18 cellular contexts compared by ENCODE assay signal in genomic region chr1:239854956-239855355, GRCh38.
DNase-seq lines count a peak whose midpoint lies in the region; ATAC-seq, FAIRE-seq and TF ChIP-seq lines count a peak whose summit lies in the region.
"Had no signal": no experiment of that assay in that cellular context is flagged by ENCODE, and none has a peak within 500 bp of the region (broad histone marks: within the 10 kb centered on the region; RNA-seq: fewer than 3 reads in every experiment).

No MANE protein-coding gene starts in this region.

- intact Hi-C loops in HepG2 (cut with micrococcal nuclease; ENCODE audit: unreplicated experiment) = no loop called here
- intact Hi-C loops in right lobe of liver (cut with DNase I) = no loop called here
- intact Hi-C loops in IMR-90 (cut with micrococcal nuclease) = no loop called here

- H4K91ac ChIP-seq in IMR-90 (ENCODE audit: insufficient read depth, low read depth, low read length) = no peak overlapping the region

- no peak overlapping the region for H2AK5ac ChIP-seq in IMR-90 (ENCODE audit: low read depth, low read length)

- H3K27me3 ChIP-seq in HepG2 (ENCODE audit: control insufficient read depth in 1 of 2, insufficient read depth in 2 of 2, low read length in 2 of 2) = no peaks in the 10 kb centered on the region
- no peaks in the 10 kb centered on the region for H3K27me3 ChIP-seq in right lobe of liver
- no peaks in the 10 kb centered on the region for H3K27me3 ChIP-seq in IMR-90 (ENCODE audit: control insufficient read depth, insufficient read depth, low read length)
- H3K27me3 ChIP-seq in SJCRH30 = no peaks in the 10 kb centered on the region

- no peak overlapping the region for H2BK20ac ChIP-seq in IMR-90 (ENCODE audit: low read depth, low read length)

- H2BK15ac ChIP-seq in IMR-90 (ENCODE audit: low read depth, low read length) = no peak overlapping the region

- H3K36me3 ChIP-seq in HepG2 (replicated peaks in 1 of 2; ENCODE audit: control insufficient read depth in 1 of 2, insufficient read depth in 2 of 2, low read length in 2 of 2) = no peaks in the 10 kb centered on the region
- no peaks in the 10 kb centered on the region for H3K36me3 ChIP-seq in right lobe of liver
- no peaks in the 10 kb centered on the region for H3K36me3 ChIP-seq in IMR-90 (ENCODE audit: control insufficient read depth, insufficient read depth, low read length)
- no peaks in the 10 kb centered on the region for H3K36me3 ChIP-seq in SJCRH30

- no peak overlapping the region for H2AK9ac ChIP-seq in IMR-90 (replicated peaks; ENCODE audit: low read depth, low read length, poor library complexity)

- no peaks in the 10 kb centered on the region for H3K79me2 ChIP-seq in HepG2 (ENCODE audit: insufficient read depth, low read length)

- DNase-seq in HepG2 (ENCODE audit: low spot score) (no peak), right lobe of liver (no peak), IMR-90 (no peak), NCI-H748 (lab: John Stamatoyannopoulos, UW; ENCODE audit: unreplicated experiment) (peak; percentile 60), H54 (ENCODE audit: insufficient read length, low spot score) (no peak), SJCRH30 (no peak)
- DNase-seq in stimulated activated naive B cell treated with anti-CD40 and anti-IgM and Interleukin-4, amounts not matched to agents 10 μg/mL and 1 μg/mL and 100 μg/mL, for 72 hours = no peak
- DNase-seq: ACHN; C1 segment of cervical spinal cord; Calu3; CD4-positive, alpha-beta T cell; DMS79; KG1 had no signal

- H3K9me3 ChIP-seq in HepG2 (ENCODE audit: low read length) (peaks cover 49% of the 10 kb centered on the region), right lobe of liver (no peaks in the 10 kb centered on the region), IMR-90 (ENCODE audit: control insufficient read depth, insufficient read depth, low read length) (no peaks in the 10 kb centered on the region), SJCRH30 (replicated peaks) (no peaks in the 10 kb centered on the region)

- TF ChIP-seq POLR2A in HepG2 (IDR thresholded peaks at IDR 0.05; ENCODE audit: insufficient read depth in 1 of 2, low read depth in 2 of 2, low read length in 2 of 2) = no peak
- no peak for TF ChIP-seq POLR2A in right lobe of liver (IDR thresholded peaks at IDR 0.05)
- TF ChIP-seq POLR2A in IMR-90 (IDR thresholded peaks at IDR 0.05; ENCODE audit: low read depth, low read length) = no peak
- TF ChIP-seq POLR2A in H54 (IDR thresholded peaks at IDR 0.05; ENCODE audit: low read depth, low read length) = no peak

- H3K4me3 ChIP-seq in HepG2 (replicated peaks in 1 of 3; ENCODE audit: insufficient read depth in 1 of 3, low read depth in 2 of 3, low read length in 3 of 3) (no peak overlapping the region), right lobe of liver (no peak overlapping the region), IMR-90 (ENCODE audit: insufficient read depth, low read depth, low read length) (no peak overlapping the region), SJCRH30 (no peak overlapping the region)

- no peak overlapping the region for H4K5ac ChIP-seq in IMR-90 (ENCODE audit: low read depth, low read length)

- H3K79me1 ChIP-seq in IMR-90 (ENCODE audit: low read depth in 1 of 2, low read length in 2 of 2) = no peaks in the 10 kb centered on the region

- CTCF ChIA-PET in HepG2 (lab: Yijun Ruan, JAX; ENCODE audit: low intra/inter-chr PET ratio, low total read pairs) (no interaction called here), IMR-90 (lab: Yijun Ruan, JAX) (no interaction called here)

- no peak overlapping the region for H2BK120ac ChIP-seq in IMR-90 (ENCODE audit: low read depth, low read length)

- no peaks in the 10 kb centered on the region for H4K20me1 ChIP-seq in HepG2 (ENCODE audit: insufficient read depth, low read length)
- H4K20me1 ChIP-seq in IMR-90 (ENCODE audit: insufficient read depth, low read length) = no peaks in the 10 kb centered on the region

- no peak overlapping the region for H3K23ac ChIP-seq in IMR-90 (ENCODE audit: low read depth, low read length)

- BruUV-seq in HepG2 (replicated peaks; lab: Mats Ljungman, UMichigan) = no TSS peak
- no TSS peak for BruUV-seq in IMR-90 (replicated peaks; lab: Mats Ljungman, UMichigan)

- TF ChIP-seq RAD21 in HepG2 (CRISPR knock-in tag; IDR thresholded peaks at IDR 0.05) (no peak), IMR-90 (IDR thresholded peaks at IDR 0.05; ENCODE audit: low read length) (no peak)

- no peak for TF ChIP-seq EP300 in HepG2 (IDR thresholded peaks at IDR 0.05; ENCODE audit: low read depth in 2 of 2, low read length in 2 of 2)
- TF ChIP-seq EP300 in HepG2 (CRISPR knock-in tag; IDR thresholded peaks at IDR 0.05; ENCODE audit: borderline replicate concordance) = no peak

- no peak for TF ChIP-seq CTCF in HepG2 (CRISPR knock-in tag; IDR thresholded peaks at IDR 0.05)
- no peak for TF ChIP-seq CTCF in right lobe of liver (IDR thresholded peaks at IDR 0.05)
- TF ChIP-seq CTCF in IMR-90 (conservative IDR thresholded peaks at IDR 0.05; ENCODE audit: low read depth, low read length) = no peak

- FAIRE-seq in HepG2 (lab: Jason Lieb, UNC) (no peak), H54 (lab: Jason Lieb, UNC) (no peak)
- FAIRE-seq: GM12891, H1 had no signal

- H3K4me3 Mint-ChIP-seq in stimulated activated naive B cell treated with anti-CD40 and anti-IgM and Interleukin-4, amounts not matched to agents 10 μg/mL and 1 μg/mL and 100 μg/mL, for 72 hours = no peak overlapping the region
- H3K4me3 Mint-ChIP-seq: B cell; CD4-positive, alpha-beta T cell; IgD-negative memory B cell had no signal

- H3K9ac ChIP-seq in HepG2 (ENCODE audit: insufficient read depth, low read depth, low read length) = no peak overlapping the region
- H3K9ac ChIP-seq in IMR-90 (ENCODE audit: low read depth, low read length) = no peak overlapping the region

- H3K9me1 ChIP-seq in IMR-90 (ENCODE audit: insufficient read depth, low read length) = no peaks in the 10 kb centered on the region

- no peak overlapping the region for H3K27ac ChIP-seq in HepG2 (ENCODE audit: extremely low read length, insufficient read depth, low read length)
- no peak overlapping the region for H3K27ac ChIP-seq in right lobe of liver
- no peak overlapping the region for H3K27ac ChIP-seq in IMR-90 (ENCODE audit: insufficient read depth, low read length)
- no peak overlapping the region for H3K27ac ChIP-seq in SJCRH30

- in situ Hi-C loops in HepG2 (cut with HindIII; ENCODE audit: extremely low pct_ligation_motif_present, low pct_unique_long_range_greater_than_20kb) = no loop called here
- in situ Hi-C loops in IMR-90 (cut with MboI; ENCODE audit: low sequenced_read_pairs) = no loop called here

- H3K27ac Mint-ChIP-seq in stimulated activated naive B cell treated with anti-CD40 and anti-IgM and Interleukin-4, amounts not matched to agents 10 μg/mL and 1 μg/mL and 100 μg/mL, for 72 hours = no peak overlapping the region
- H3K27ac Mint-ChIP-seq: B cell; CD4-positive, alpha-beta T cell; IgD-negative memory B cell had no signal

- dilution Hi-C loops in IMR-90 (cut with HindIII; ENCODE audit: low sequenced_read_pairs, unreplicated experiment) = no loop called here

- H3K9me3 Mint-ChIP-seq in stimulated activated naive B cell treated with anti-CD40 and anti-IgM and Interleukin-4, amounts not matched to agents 10 μg/mL and 1 μg/mL and 100 μg/mL, for 72 hours = peaks cover 8 to 10% of the 10 kb centered on the region in 2 donors

- peaks cover 0 to 1% of the 10 kb centered on the region in 2 donors for H3K36me3 Mint-ChIP-seq in stimulated activated naive B cell treated with anti-CD40 and anti-IgM and Interleukin-4, amounts not matched to agents 10 μg/mL and 1 μg/mL and 100 μg/mL, for 72 hours
- H3K36me3 Mint-ChIP-seq: IgD-negative memory B cell had no signal

- ATAC-seq in HepG2 (no peak), right lobe of liver (no peak), IMR-90 (ENCODE audit: low read depth) (no peak)
- no peak for ATAC-seq in stimulated activated naive B cell treated with anti-CD40 and anti-IgM and Interleukin-4, amounts not matched to agents 10 μg/mL and 1 μg/mL and 100 μg/mL, for 72 hours (replicated peaks)
- ATAC-seq: HCT116 had no signal

- H3K27me3 Mint-ChIP-seq in stimulated activated naive B cell treated with anti-CD40 and anti-IgM and Interleukin-4, amounts not matched to agents 10 μg/mL and 1 μg/mL and 100 μg/mL, for 72 hours = no peaks in the 10 kb centered on the region
- H3K27me3 Mint-ChIP-seq: B cell; CD4-positive, alpha-beta T cell; IgD-negative memory B cell had no signal

- H3K14ac ChIP-seq in IMR-90 (replicated peaks; ENCODE audit: low read depth, low read length) = no peak overlapping the region

- no peak overlapping the region for H3K4ac ChIP-seq in IMR-90 (ENCODE audit: low read depth, low read length)

- WGBS in HepG2 (ENCODE audit: low lambda C conversion rate) = 3% methylated on average over 2 of the region's 2 CpGs
- WGBS in right lobe of liver (ENCODE audit: insufficient coverage, low coverage, low lambda C conversion rate, missing lambda C conversion rate) = 43% methylated on average over 2 of the region's 2 CpGs
- whole genome bisulfite sequencing in IMR-90 (ENCODE audit: extremely low coverage in 2 of 2, insufficient read length in 1 of 2), 2 experiments = no CpG with 5 or more reads among the region's 2 CpGs

- no peak overlapping the region for H3K18ac ChIP-seq in IMR-90 (ENCODE audit: low read depth, low read length)

- H4K8ac ChIP-seq in IMR-90 (ENCODE audit: low read depth in 2 of 2, low read length in 2 of 2) = no peak overlapping the region

- H3K4me2 ChIP-seq in HepG2 (ENCODE audit: low read depth, low read length) (no peak overlapping the region), IMR-90 (ENCODE audit: low read depth, low read length) (no peak overlapping the region)

- H2BK5ac ChIP-seq in IMR-90 (ENCODE audit: low read depth, low read length, poor library complexity, severe bottlenecking) = no peak overlapping the region

- POLR2A ChIA-PET in HepG2 (lab: Yijun Ruan, JAX) = no interaction called here
- POLR2A ChIA-PET in IMR-90 (lab: Charles Lee; ENCODE audit: unreplicated experiment) = no interaction called here

- no peaks in the 10 kb centered on the region for H3K4me1 Mint-ChIP-seq in stimulated activated naive B cell treated with anti-CD40 and anti-IgM and Interleukin-4, amounts not matched to agents 10 μg/mL and 1 μg/mL and 100 μg/mL, for 72 hours
- H3K4me1 Mint-ChIP-seq: B cell, IgD-negative memory B cell had no signal

- no peak overlapping the region for H3K56ac ChIP-seq in IMR-90 (ENCODE audit: extremely low read depth, insufficient read depth, low read length)

- H2AFZ ChIP-seq in HepG2 (ENCODE audit: low read length) (no peak overlapping the region), IMR-90 (replicated peaks; ENCODE audit: low read length, poor library complexity) (no peak overlapping the region)

- no peaks in the 10 kb centered on the region for H3K4me1 ChIP-seq in HepG2 (ENCODE audit: insufficient read depth, low read length)
- no peaks in the 10 kb centered on the region for H3K4me1 ChIP-seq in right lobe of liver
- H3K4me1 ChIP-seq in IMR-90 (ENCODE audit: control insufficient read depth, insufficient read depth, low read length) = no peaks in the 10 kb centered on the region
- no peaks in the 10 kb centered on the region for H3K4me1 ChIP-seq in SJCRH30

TF ChIP-seq in HepG2, 621 proteins besides CTCF, POLR2A, EP300 and RAD21 (continues in another document):
- TF ChIP-seq KLF13 (CRISPR knock-in tag; IDR thresholded peaks at IDR 0.05) = no peak

TF ChIP-seq in IMR-90, 13 proteins besides CTCF, POLR2A, EP300 and RAD21 (continues in another document):
- peak; percentile 18; the same call in 1 of the 2 replicates for TF ChIP-seq MAFK (IDR thresholded peaks at IDR 0.05; ENCODE audit: low read depth, low read length)
